In genomic region chr1:182446033-182446669, GRCh38 we compare ENCODE assay signal across 10 cellular contexts. TPM values are rescaled to one million over a fixed set of nuclear protein-coding genes. Genes with fewer than 3 reads are reported as not detected.
DNase-seq lines count a peak whose midpoint lies in the region; ATAC-seq, FAIRE-seq and TF ChIP-seq lines count a peak whose summit lies in the region.
"Had no signal": no experiment of that assay in that cellular context is flagged by ENCODE, and none has a peak within 500 bp of the region (broad histone marks: within the 10 kb centered on the region; RNA-seq: fewer than 3 reads in every experiment).

No MANE protein-coding gene starts in this region.

- no peaks in the 10 kb centered on the region for H3K27me3 ChIP-seq in CD4-positive, alpha-beta T cell (ENCODE audit: control insufficient read depth, insufficient read depth, low read length)
- H3K27me3 ChIP-seq in NT2/D1 (ENCODE audit: insufficient read depth, insufficient read length) (peaks cover 3% of the 10 kb centered on the region), upper lobe of right lung (no peaks in the 10 kb centered on the region)

- no peaks in the 10 kb centered on the region for H3K36me3 Mint-ChIP-seq in CD4-positive, alpha-beta T cell (ENCODE audit: low read depth)
- H3K36me3 Mint-ChIP-seq in MCF 10A (ENCODE audit: insufficient read depth, unreplicated experiment): no peaks in the 10 kb centered on the region

- no peak overlapping the region for H3K27ac ChIP-seq in CD4-positive, alpha-beta T cell (ENCODE audit: low read depth, low read length)
- no peak overlapping the region for H3K27ac ChIP-seq in upper lobe of right lung
- H3K27ac ChIP-seq: skin epidermis had no signal

- no peaks in the 10 kb centered on the region for H3K9me3 Mint-ChIP-seq in CD4-positive, alpha-beta T cell
- no peaks in the 10 kb centered on the region for H3K9me3 Mint-ChIP-seq in MCF 10A (ENCODE audit: unreplicated experiment)

- DNase-seq in CD4-positive, alpha-beta T cell: no peak
- DNase-seq in GM18507 (ENCODE audit: extremely low spot score, insufficient read length, low read depth) (no peak), NT2/D1 (ENCODE audit: low read depth, low spot score) (peak; percentile 66), MCF 10A (ENCODE audit: unreplicated experiment) (peak; percentile 81), left lobe of liver (ENCODE audit: low spot score) (no peak), upper lobe of right lung (no peak)
- DNase-seq in Jurkat, Clone E6-1 (ENCODE audit: low read depth, low spot score): peak; percentile 50

- intact Hi-C loops in CD4-positive, alpha-beta T cell (cut with DNase I, micrococcal nuclease): loop anchor here (2.0 kb wide), 2 partner anchors 335 to 341 kb away; no protein-coding TSS in a partner anchor
- intact Hi-C loops in MCF 10A (cut with micrococcal nuclease) (loop anchor here (1.0 kb wide), 4 partner anchors 149 to 362 kb away; no protein-coding TSS in a partner anchor), upper lobe of right lung (cut with DNase I) (no loop called here)

- peak; percentile 65 for TF ChIP-seq CTCF in CD4-positive, alpha-beta T cell (IDR thresholded peaks at IDR 0.05)
- TF ChIP-seq CTCF in MCF 10A (IDR thresholded peaks at IDR 0.05; ENCODE audit: unreplicated experiment) (peak; percentile 89), upper lobe of right lung (IDR thresholded peaks at IDR 0.05) (peak; percentile 70)

- H3K36me3 ChIP-seq in NT2/D1 (ENCODE audit: insufficient read depth, insufficient read length, low read length) (no peaks in the 10 kb centered on the region), upper lobe of right lung (no peaks in the 10 kb centered on the region)

- no peak overlapping the region for H3K27ac Mint-ChIP-seq in CD4-positive, alpha-beta T cell
- H3K27ac Mint-ChIP-seq in MCF 10A (ENCODE audit: low read depth, unreplicated experiment): no peak overlapping the region

- H3K4me3 ChIP-seq in Jurkat, Clone E6-1 (ENCODE audit: low read length): no peak overlapping the region
- H3K4me3 ChIP-seq in NT2/D1 (ENCODE audit: insufficient read length, low read depth) (no peak overlapping the region), upper lobe of right lung (no peak overlapping the region)
- H3K4me3 ChIP-seq: skin epidermis had no signal

- no peaks in the 10 kb centered on the region for H3K9me3 ChIP-seq in CD4-positive, alpha-beta T cell (ENCODE audit: control insufficient read depth, low read length)
- H3K9me3 ChIP-seq in NT2/D1 (ENCODE audit: insufficient read depth, low read length): peaks cover 8% of the 10 kb centered on the region; the same call in 1 of the 2 replicates
- no peaks in the 10 kb centered on the region for H3K9me3 ChIP-seq in upper lobe of right lung

- no peaks in the 10 kb centered on the region for H3K4me1 Mint-ChIP-seq in CD4-positive, alpha-beta T cell (ENCODE audit: low read depth)
- H3K4me1 Mint-ChIP-seq in MCF 10A (ENCODE audit: insufficient read depth, unreplicated experiment): peaks cover 6% of the 10 kb centered on the region

- no peak overlapping the region for H3K4me3 Mint-ChIP-seq in CD4-positive, alpha-beta T cell
- H3K4me3 Mint-ChIP-seq in MCF 10A (ENCODE audit: unreplicated experiment): no peak overlapping the region

- CTCF ChIA-PET in CD4-positive, alpha-beta T cell (lab: Charles Lee): no interaction called here
- CTCF ChIA-PET in MCF 10A (lab: Yijun Ruan, JAX): no interaction called here

- no TSS peak for BruUV-seq in MCF 10A (replicated peaks; lab: Mats Ljungman, UMichigan)

- FAIRE-seq in GM18507 (lab: Jason Lieb, UNC): peak; percentile 85

- POLR2A ChIA-PET in CD4-positive, alpha-beta T cell (lab: Charles Lee): no interaction called here
- POLR2A ChIA-PET in MCF 10A (lab: Yijun Ruan, JAX): no interaction called here

- no peak overlapping the region for H3K9ac ChIP-seq in NT2/D1 (ENCODE audit: insufficient read length, low read depth)

- H3K4me1 ChIP-seq in NT2/D1 (ENCODE audit: insufficient read depth, insufficient read length) (peaks cover 4% of the 10 kb centered on the region), upper lobe of right lung (no peaks in the 10 kb centered on the region)

- ATAC-seq in CD4-positive, alpha-beta T cell (ENCODE audit: poor library complexity): no peak
- ATAC-seq in left lobe of liver (peak; percentile 98), upper lobe of right lung (peak; percentile 89), HG03432 (IDR thresholded peaks at IDR 0.05; ENCODE audit: unreplicated experiment) (no peak)

- H3K27me3 Mint-ChIP-seq in CD4-positive, alpha-beta T cell: peaks cover 10% of the 10 kb centered on the region
- H3K27me3 Mint-ChIP-seq in MCF 10A (ENCODE audit: insufficient read depth, unreplicated experiment): no peaks in the 10 kb centered on the region

RNA-seq across cellular contexts. Expression of gene RGSL1, which starts 3.8 kb away (rescaled TPM):
- total RNA-seq in CD4-positive, alpha-beta T cell: not detected
- not detected for polyA plus RNA-seq in Jurkat, Clone E6-1 (2012; ENCODE audit: insufficient read depth, insufficient read length)
- total RNA-seq in MCF 10A (2022): not detected in 2 replicates
- total RNA-seq in left lobe of liver: not detected
- not detected for total RNA-seq in upper lobe of right lung
- total RNA-seq: T-helper 1 cell treated with Interleukin-12 subunit alpha and Interleukin-12 subunit beta and Interleukin-4 antibody, amounts not matched to agents 30 ng/mL and 1 ng/mL, for 36 hours had no signal

RNA-seq across cellular contexts. Expression of gene TEDDM1, which starts 45.7 kb away (rescaled TPM):
- total RNA-seq in CD4-positive, alpha-beta T cell: not detected
- not detected for polyA plus RNA-seq in Jurkat, Clone E6-1 (2012; ENCODE audit: insufficient read depth, insufficient read length)
- total RNA-seq in MCF 10A (2022) (not detected in 2 replicates), left lobe of liver (not detected), upper lobe of right lung (not detected)
- total RNA-seq: T-helper 1 cell treated with Interleukin-12 subunit alpha and Interleukin-12 subunit beta and Interleukin-4 antibody, amounts not matched to agents 30 ng/mL and 1 ng/mL, for 36 hours had no signal

RNA-seq across cellular contexts. Expression of gene GLUL, which starts 54.6 kb away (rescaled TPM):
- total RNA-seq in CD4-positive, alpha-beta T cell: 10 to 100 TPM; 60.4 to 64.0 TPM
- 221 TPM for polyA plus RNA-seq in Jurkat, Clone E6-1 (2012; ENCODE audit: insufficient read depth, insufficient read length)
- total RNA-seq in MCF 10A (2022) (240 and 437 TPM in 2 replicates), left lobe of liver (221 TPM), upper lobe of right lung (1,001 TPM)

Comparison
In these comparisons a context has a peak if more than half of its experiments do, and no peak if none do; other contexts are left out.
1. ATAC-seq: peak in left lobe of liver (single experiment) and upper lobe of right lung (single experiment); none in CD4-positive, alpha-beta T cell (single experiment) and HG03432 (single experiment).
2. DNase-seq: peak in Jurkat, Clone E6-1 (single experiment), NT2/D1 (single experiment) and MCF 10A (single experiment); none in CD4-positive, alpha-beta T cell (0 of 10), GM18507 (single experiment), left lobe of liver (single experiment) and upper lobe of right lung (single experiment).
3. Peak in every context shown above with its lines, with median percentiles within 50 percentile points of each other: CTCF ChIP-seq.